In the genomic region with DNA sequence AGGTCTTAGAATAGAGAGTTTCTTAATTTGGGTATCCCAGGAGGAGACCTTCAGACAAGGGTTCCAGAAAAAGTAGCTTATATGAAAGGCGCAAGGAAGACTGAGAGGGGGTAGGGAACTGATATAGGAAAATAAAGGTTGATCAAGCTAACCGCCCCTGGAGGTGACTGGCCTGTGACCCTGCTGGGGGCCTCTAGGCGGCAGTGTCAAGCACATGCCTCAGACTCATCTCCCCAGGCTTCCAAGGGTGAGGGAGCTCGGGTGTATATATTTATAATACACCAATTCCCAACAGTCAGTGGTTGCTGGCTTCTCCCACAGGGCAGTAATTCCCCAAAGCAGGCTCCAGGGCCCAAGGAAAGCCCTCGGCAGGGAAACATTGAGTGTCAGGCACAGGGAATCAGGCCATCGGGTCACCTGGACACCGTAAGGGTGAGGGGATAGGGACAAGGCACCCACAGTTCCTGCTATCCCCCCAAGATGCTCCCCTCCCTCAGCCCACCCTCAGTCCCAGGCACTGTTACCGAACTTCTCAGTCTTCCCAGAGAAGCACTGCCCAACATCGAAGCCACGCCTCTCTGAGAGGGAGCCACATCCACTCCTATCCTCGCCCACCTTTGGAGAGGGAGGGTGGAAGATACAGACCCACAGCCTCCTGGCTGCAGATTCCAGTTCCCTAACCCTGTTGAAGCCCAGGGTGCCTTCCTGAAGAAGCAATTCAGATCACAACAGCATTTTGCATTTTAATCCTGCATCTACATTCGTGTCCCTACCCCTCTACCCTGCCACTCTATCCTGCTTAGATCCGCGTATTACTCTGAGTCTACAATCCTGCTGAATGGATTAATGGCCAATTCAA, we compare ENCODE assay signal across 11 cellular contexts. TPM values are rescaled to one million over a fixed set of nuclear protein-coding genes. Genes with fewer than 3 reads are reported as not detected.
DNase-seq lines count a peak whose midpoint lies in the region; ATAC-seq and TF ChIP-seq lines count a peak whose summit lies in the region.
"Had no signal": no experiment of that assay in that cellular context is flagged by ENCODE, and none has a peak within 500 bp of the region (broad histone marks: within the 10 kb centered on the region; RNA-seq: fewer than 3 reads in every experiment).

No MANE protein-coding gene starts in this region.

- H3K27me3 ChIP-seq in WERI-Rb-1 (ENCODE audit: insufficient read depth, low read depth, severe bottlenecking), result no peaks in the 10 kb centered on the region
- H3K27me3 ChIP-seq in thyroid gland, result no peaks in the 10 kb centered on the region
- H3K27me3 ChIP-seq: BLaER1, left lung had no signal

- peaks cover 6% of the 10 kb centered on the region for H3K9me3 ChIP-seq in WERI-Rb-1 (ENCODE audit: severe bottlenecking)
- H3K9me3 ChIP-seq in thyroid gland, result no peaks in the 10 kb centered on the region
- H3K9me3 ChIP-seq: BLaER1, left lung had no signal

- DNase-seq in NCI-H748 (lab: John Stamatoyannopoulos, UW; ENCODE audit: unreplicated experiment) (peak; percentile 11), NCI-H748 treated with DMSO at 0.1 percent for 48 hours (lab: John Stamatoyannopoulos, UW) (no peak), WERI-Rb-1 (peak; percentile 33), osteocyte (ENCODE audit: extremely low spot score, unreplicated experiment) (no peak), thyroid gland (no peak)
- DNase-seq: left lung had no signal

- H3K4me3 ChIP-seq in WERI-Rb-1 (ENCODE audit: low read depth, low read length) (no peak overlapping the region), thyroid gland (replicated peaks in 1 of 3) (no peak overlapping the region)
- H3K4me3 ChIP-seq: BLaER1, left lung, SK-N-MC had no signal

- TF ChIP-seq CTCF in WERI-Rb-1 (IDR thresholded peaks at IDR 0.05; ENCODE audit: low read depth, low read length) (peak; percentile 61), osteocyte (IDR thresholded peaks at IDR 0.05) (peak; percentile 36), thyroid gland (IDR thresholded peaks at IDR 0.05) (no peak)

- H3K36me3 Mint-ChIP-seq in osteocyte (ENCODE audit: unreplicated experiment), result no peaks in the 10 kb centered on the region

- intact Hi-C loops in thyroid gland (cut with DNase I), result no loop called here

- H3K27ac Mint-ChIP-seq in osteocyte (ENCODE audit: unreplicated experiment), result no peak overlapping the region

- H3K4me3 Mint-ChIP-seq in osteocyte (ENCODE audit: unreplicated experiment), result no peak overlapping the region

- WGBS in thyroid gland, 2 donors, result 81% methylated on average over 14 of the region's 14 CpGs

- H3K27ac ChIP-seq in WERI-Rb-1 (peak overlapping the region; percentile 44), thyroid gland (no peak overlapping the region)
- H3K27ac ChIP-seq: BLaER1, left lung, SK-N-MC had no signal

- peaks cover 35% of the 10 kb centered on the region for H3K4me1 Mint-ChIP-seq in osteocyte (ENCODE audit: unreplicated experiment)

- no peaks in the 10 kb centered on the region for H3K36me3 ChIP-seq in WERI-Rb-1
- no peaks in the 10 kb centered on the region for H3K36me3 ChIP-seq in thyroid gland
- H3K36me3 ChIP-seq: BLaER1, left lung had no signal

- no peaks in the 10 kb centered on the region for H3K4me1 ChIP-seq in thyroid gland
- H3K4me1 ChIP-seq: left lung had no signal

- ATAC-seq in HG02938 (IDR thresholded peaks at IDR 0.05; ENCODE audit: unreplicated experiment) (peak; percentile 62), GM18498 (IDR thresholded peaks at IDR 0.05; ENCODE audit: unreplicated experiment) (no peak), esophagus mucosa (no peak)
- ATAC-seq: left lung had no signal

- no peaks in the 10 kb centered on the region for H3K9me3 Mint-ChIP-seq in osteocyte (ENCODE audit: unreplicated experiment)

- no peaks in the 10 kb centered on the region for H3K27me3 Mint-ChIP-seq in osteocyte (ENCODE audit: unreplicated experiment)

- no peak for TF ChIP-seq POLR2A in thyroid gland (IDR thresholded peaks at IDR 0.05)

RNA-seq across cellular contexts. Expression of gene CAV3, which starts 19.5 kb away (rescaled TPM):
- not detected in 2 replicates for total RNA-seq in osteocyte
- total RNA-seq in thyroid gland, result not detected
- total RNA-seq in esophagus mucosa, result not detected

RNA-seq across cellular contexts. Expression of gene OXTR, which starts 55.3 kb away (rescaled TPM):
- total RNA-seq in osteocyte (23.8 and 24.0 TPM in 2 replicates), thyroid gland (under 1 TPM; 0.13 to 0.56 (median 0.39) TPM), esophagus mucosa (0.16 TPM)

Comparison
In these comparisons a context has a peak if more than half of its experiments do, and no peak if none do; other contexts are left out.
1. DNase-seq: peak in NCI-H748 (single experiment) and WERI-Rb-1 (single experiment); none in NCI-H748 treated with DMSO at 0.1 percent for 48 hours (single experiment), osteocyte (single experiment) and thyroid gland (0 of 2).
2. CTCF ChIP-seq: peak in WERI-Rb-1 (single experiment) and osteocyte (single experiment); none in thyroid gland (0 of 6).
3. RNA of gene OXTR, which starts 55.3 kb away (total RNA-seq): 23.8 to 24.0 TPM in osteocyte; 0.13 to 0.56 TPM in thyroid gland and 0.16 TPM in esophagus mucosa (single experiment); every median in the first group is over 10 times any median in the second.